Comparison of ENCODE assay signal across 12 cellular contexts in the genomic region with DNA sequence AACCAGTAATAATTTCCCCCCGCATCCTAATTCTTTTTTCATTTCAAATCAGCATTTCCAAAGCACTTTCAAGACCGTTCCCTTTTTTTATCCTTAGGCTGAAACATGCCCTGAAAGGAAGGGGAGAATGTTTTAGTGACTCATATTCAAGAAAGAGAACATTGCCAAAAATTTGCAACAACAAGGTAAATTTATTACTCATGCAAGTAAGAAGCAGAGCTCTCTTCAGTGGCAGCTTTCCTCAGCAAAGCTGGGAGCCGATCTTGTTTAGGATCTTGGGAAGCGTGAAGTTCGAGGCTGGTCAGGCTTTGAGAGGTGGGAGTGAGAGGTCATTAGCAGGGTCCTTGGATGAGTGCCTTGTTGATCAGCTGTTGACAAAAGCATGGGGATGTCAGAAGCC.
DNase-seq lines count a peak whose midpoint lies in the region; ATAC-seq, FAIRE-seq and TF ChIP-seq lines count a peak whose summit lies in the region.
"Had no signal": no experiment of that assay in that cellular context is flagged by ENCODE, and none has a peak within 500 bp of the region (broad histone marks: within the 10 kb centered on the region; RNA-seq: fewer than 3 reads in every experiment).

No MANE protein-coding gene starts in this region.

- no peak for TF ChIP-seq CTCF in D721Med (IDR thresholded peaks at IDR 0.05; ENCODE audit: insufficient read depth, missing control alignments)

- H3K27ac Mint-ChIP-seq in activated naive CD8-positive, alpha-beta T cell = no peak overlapping the region
- H3K27ac Mint-ChIP-seq in activated naive CD8-positive, alpha-beta T cell treated with anti-CD3 and anti-CD28 coated beads for 36 hours = no peak overlapping the region
- H3K27ac Mint-ChIP-seq: activated CD4-positive, alpha-beta memory T cell treated with anti-CD3 and anti-CD28 coated beads for 36 hours; B cell had no signal

- peaks cover 4% of the 10 kb centered on the region for H3K36me3 Mint-ChIP-seq in activated naive CD8-positive, alpha-beta T cell
- H3K36me3 Mint-ChIP-seq in activated naive CD8-positive, alpha-beta T cell treated with anti-CD3 and anti-CD28 coated beads for 36 hours = peaks cover 14% of the 10 kb centered on the region
- H3K36me3 Mint-ChIP-seq: activated CD4-positive, alpha-beta memory T cell treated with anti-CD3 and anti-CD28 coated beads for 36 hours had no signal

- peak overlapping the region; percentile 18 for H3K4me3 Mint-ChIP-seq in activated naive CD8-positive, alpha-beta T cell
- no peak overlapping the region for H3K4me3 Mint-ChIP-seq in activated naive CD8-positive, alpha-beta T cell treated with anti-CD3 and anti-CD28 coated beads for 36 hours
- H3K4me3 Mint-ChIP-seq: activated CD4-positive, alpha-beta memory T cell treated with anti-CD3 and anti-CD28 coated beads for 36 hours; B cell had no signal

- no peaks in the 10 kb centered on the region for H3K9me3 Mint-ChIP-seq in activated naive CD8-positive, alpha-beta T cell (ENCODE audit: low read depth)
- no peaks in the 10 kb centered on the region for H3K9me3 Mint-ChIP-seq in activated naive CD8-positive, alpha-beta T cell treated with anti-CD3 and anti-CD28 coated beads for 36 hours
- H3K9me3 Mint-ChIP-seq: activated CD4-positive, alpha-beta memory T cell treated with anti-CD3 and anti-CD28 coated beads for 36 hours had no signal

- no peaks in the 10 kb centered on the region for H3K27me3 Mint-ChIP-seq in activated naive CD8-positive, alpha-beta T cell
- H3K27me3 Mint-ChIP-seq in activated naive CD8-positive, alpha-beta T cell treated with anti-CD3 and anti-CD28 coated beads for 36 hours = no peaks in the 10 kb centered on the region
- H3K27me3 Mint-ChIP-seq: activated CD4-positive, alpha-beta memory T cell treated with anti-CD3 and anti-CD28 coated beads for 36 hours had no signal

- no peak for DNase-seq in activated naive CD8-positive, alpha-beta T cell treated with anti-CD3 and anti-CD28 coated beads for 36 hours
- DNase-seq in brain pericyte (ENCODE audit: low read depth, low spot score) (peak; percentile 27), kidney glomerular epithelial cell (lab: John Stamatoyannopoulos, UW) (peak; percentile 47), RPMI8226 (no peak), D721Med (ENCODE audit: insufficient read length, low spot score) (no peak), GOT3 (lab: John Stamatoyannopoulos, UW) (no peak)
- DNase-seq: activated CD4-positive, alpha-beta memory T cell treated with anti-CD3 and anti-CD28 coated beads for 36 hours; cerebellar nuclear complex had no signal

- H3K4me1 Mint-ChIP-seq in activated naive CD8-positive, alpha-beta T cell (ENCODE audit: low read depth) = peaks cover 47% of the 10 kb centered on the region
- H3K4me1 Mint-ChIP-seq in activated naive CD8-positive, alpha-beta T cell treated with anti-CD3 and anti-CD28 coated beads for 36 hours = peaks cover 47% of the 10 kb centered on the region
- H3K4me1 Mint-ChIP-seq: B cell had no signal

- FAIRE-seq in D721Med (lab: Jason Lieb, UNC) = no peak

- no peak for ATAC-seq in GM21447 (IDR thresholded peaks at IDR 0.05; ENCODE audit: unreplicated experiment)
- ATAC-seq: Panc1 had no signal

Comparison
In these comparisons a context has a peak if more than half of its experiments do, and no peak if none do; other contexts are left out.
1. DNase-seq: peak in brain pericyte (single experiment) and kidney glomerular epithelial cell (single experiment); none in activated naive CD8-positive, alpha-beta T cell treated with anti-CD3 and anti-CD28 coated beads for 36 hours (single experiment), RPMI8226 (single experiment), D721Med (single experiment) and GOT3 (single experiment).